In genomic region chrX:114050075-114050796, GRCh38 we compare ENCODE assay signal across 30 cellular contexts.
"Had no signal": no experiment of that assay in that cellular context is flagged by ENCODE, and none has a peak within 500 bp of the region (broad histone marks: within the 10 kb centered on the region; RNA-seq: fewer than 3 reads in every experiment).

No MANE protein-coding gene starts in this region.

- H3K9me3 Mint-ChIP-seq: memory B cell; mesothelial cell of epicardium; natural killer cell treated with Interleukin-12 subunit alpha and Interleukin-12 subunit beta and Interleukin-15 and Interleukin-18, amount 100 ng/mL, for 72 hours; neural crest cell; type B pancreatic cell had no signal

- H3K4me1 Mint-ChIP-seq: memory B cell, mesothelial cell of epicardium, neural crest cell had no signal

- FAIRE-seq: colon, kidney, pancreas had no signal

- DNase-seq: dorsolateral prefrontal cortex; effector CD4-positive, alpha-beta T cell; foreskin keratinocyte; heart left ventricle; kidney; mucosa of descending colon; naive B cell; pancreas; stimulated activated CD4-positive, alpha-beta T cell treated with anti-CD3 and anti-CD28 coated beads, Interleukin-12 subunit alpha, Interleukin-12 subunit beta, amount 100 ng/mL, for 4 hours; stimulated activated CD4-positive, alpha-beta T cell treated with anti-CD3 and anti-CD28 coated beads, Interleukin-1b, Interleukin-23, amount 100 ng/mL, for 48 hours; stimulated activated CD4-positive, alpha-beta T cell treated with anti-CD3 and anti-CD28 coated beads, Interleukin-4, amount 100 ng/mL, for 1 hour; stimulated activated CD8-positive, alpha-beta memory T cell treated with anti-CD3 and anti-CD28 coated beads, Interleukin-4, amount 100 ng/mL, for 48 hours; stimulated activated naive CD4-positive, alpha-beta T cell; stomach; thyroid gland had no signal

- H3K9me3 ChIP-seq: esophagus muscularis mucosa, gastroesophageal sphincter, heart left ventricle, mucosa of descending colon, neutrophil, pancreas, stomach, thyroid gland had no signal

- H3K27ac Mint-ChIP-seq: memory B cell; mesothelial cell of epicardium; naive B cell; natural killer cell treated with Interleukin-12 subunit alpha and Interleukin-12 subunit beta and Interleukin-15 and Interleukin-18, amount 100 ng/mL, for 72 hours; type B pancreatic cell had no signal

- H3K27me3 ChIP-seq: esophagus muscularis mucosa, foreskin keratinocyte, gastroesophageal sphincter, heart left ventricle, hepatocyte, neutrophil, stomach, thyroid gland had no signal

- H3K36me3 Mint-ChIP-seq: memory B cell; mesothelial cell of epicardium; naive B cell; natural killer cell treated with Interleukin-12 subunit alpha and Interleukin-12 subunit beta and Interleukin-15 and Interleukin-18, amount 100 ng/mL, for 72 hours; type B pancreatic cell had no signal

- H3K36me3 ChIP-seq: esophagus muscularis mucosa, gastroesophageal sphincter, heart left ventricle, neutrophil, pancreas, stomach, thyroid gland had no signal

- H3K4me3 Mint-ChIP-seq: memory B cell; mesothelial cell of epicardium; naive B cell; natural killer cell treated with Interleukin-12 subunit alpha and Interleukin-12 subunit beta and Interleukin-15 and Interleukin-18, amount 100 ng/mL, for 72 hours; neural crest cell; type B pancreatic cell had no signal

- H3K79me2 ChIP-seq: hepatocyte had no signal

- H3K27ac ChIP-seq: dorsolateral prefrontal cortex, epithelial cell of prostate, esophagus muscularis mucosa, foreskin keratinocyte, gastroesophageal sphincter, heart left ventricle, hepatocyte, neutrophil, pancreas, stomach, thyroid gland had no signal

- H3K4me3 ChIP-seq: dorsolateral prefrontal cortex, esophagus muscularis mucosa, gastroesophageal sphincter, heart left ventricle, hepatocyte, lung, mucosa of descending colon, pancreas, smooth muscle cell, stomach, thyroid gland had no signal

- H3K27me3 Mint-ChIP-seq: memory B cell; naive B cell; natural killer cell treated with Interleukin-12 subunit alpha and Interleukin-12 subunit beta and Interleukin-15 and Interleukin-18, amount 100 ng/mL, for 72 hours; type B pancreatic cell had no signal

- ATAC-seq: foreskin keratinocyte; gastroesophageal sphincter; heart left ventricle; left lobe of liver; mucosa of descending colon; natural killer cell treated with Interleukin-12 subunit alpha and Interleukin-12 subunit beta and Interleukin-15 and Interleukin-18, amount 100 ng/mL, for 72 hours; pancreas; sciatic nerve had no signal

- H3K4me2 ChIP-seq: hepatocyte, smooth muscle cell had no signal

- H3K4me1 ChIP-seq: esophagus muscularis mucosa, foreskin keratinocyte, gastroesophageal sphincter, heart left ventricle, pancreas, stomach, thyroid gland had no signal

- H2AFZ ChIP-seq: hepatocyte had no signal
